ENCODE assay signal across 16 cellular contexts in the genomic region with DNA sequence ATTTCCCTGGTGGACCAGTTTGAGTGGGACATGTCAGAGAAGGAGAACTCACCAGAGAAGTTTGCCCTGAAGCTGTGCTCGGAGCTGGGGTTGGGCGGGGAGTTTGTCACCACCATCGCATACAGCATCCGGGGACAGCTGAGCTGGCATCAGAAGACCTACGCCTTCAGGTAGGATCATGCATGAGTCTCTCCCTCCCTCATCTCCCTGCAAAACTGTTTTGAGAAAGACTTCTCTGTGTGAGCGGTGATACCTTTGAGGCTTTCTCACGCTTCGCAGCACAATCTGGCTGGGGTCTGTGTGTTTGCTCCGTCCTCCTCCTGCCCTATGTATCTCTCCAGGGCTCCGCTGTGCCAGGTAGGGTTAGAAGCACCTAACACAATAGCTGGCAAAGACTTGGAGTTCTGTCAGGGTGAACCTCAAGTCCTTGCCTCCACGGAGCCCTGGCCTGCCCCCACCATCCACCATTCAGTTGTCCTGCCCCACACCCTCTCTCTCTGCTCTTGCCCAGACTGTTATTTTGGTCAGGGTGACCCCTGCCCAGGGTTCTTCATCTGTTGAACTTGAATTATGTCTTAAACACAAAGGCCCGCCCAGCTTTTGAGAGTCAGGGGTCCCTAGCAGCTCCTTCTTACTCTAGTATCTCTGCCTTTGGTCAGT. TPM values are rescaled to one million over a fixed set of nuclear protein-coding genes. Genes with fewer than 3 reads are reported as not detected.
A peak's percentile ranks its signal among the peaks of the same experiment; 100 is the strongest.
DNase-seq lines count a peak whose midpoint lies in the region; ATAC-seq and TF ChIP-seq lines count a peak whose summit lies in the region.
"Had no signal": no experiment of that assay in that cellular context is flagged by ENCODE, and none has a peak within 500 bp of the region (broad histone marks: within the 10 kb centered on the region; RNA-seq: fewer than 3 reads in every experiment).

No MANE protein-coding gene starts in this region.

- no peak for TF ChIP-seq POLR2A in HCT116 (IDR thresholded peaks at IDR 0.05; ENCODE audit: borderline replicate concordance, extremely low read depth, insufficient read depth, insufficient read length)

- BruUV-seq in HCT116 (replicated peaks; lab: Mats Ljungman, UMichigan) = no TSS peak

- H3K27me3 Mint-ChIP-seq in naive B cell = no peaks in the 10 kb centered on the region
- H3K27me3 Mint-ChIP-seq: CD4-positive, alpha-beta T cell; stimulated activated naive CD8-positive, alpha-beta T cell treated with anti-CD3 and anti-CD28 coated beads, Interleukin-15, Interleukin-2, amounts not matched to agents 100 ng/mL and 50 ng/mL, for 24 hours had no signal

- H3K4me2 ChIP-seq in HCT116 (ENCODE audit: low read length) = no peak overlapping the region

- H3K36me3 ChIP-seq in ACC112 (ENCODE audit: insufficient read depth, low read length) = no peaks in the 10 kb centered on the region
- H3K36me3 ChIP-seq in HCT116 (ENCODE audit: control insufficient read depth in 1 of 2, insufficient read depth in 2 of 2, low read length in 2 of 2) = peaks cover 17 to 33% of the 10 kb centered on the region in 2 experiments; a peak in 3 of 4 replicates
- peaks cover 56% of the 10 kb centered on the region for H3K36me3 ChIP-seq in brain microvascular endothelial cell (replicated peaks)

- no peak for TF ChIP-seq CTCF in HCT116 (IDR thresholded peaks at IDR 0.05 in 2 of 3, conservative IDR thresholded peaks at IDR 0.05 in 1 of 3; ENCODE audit: borderline replicate concordance in 1 of 3, insufficient read depth in 1 of 3, low read depth in 2 of 3, low read length in 2 of 3)
- no peak for TF ChIP-seq CTCF in brain microvascular endothelial cell (IDR thresholded peaks at IDR 0.05; ENCODE audit: low read depth, low read length, missing control alignments)

- in situ Hi-C loops in brain microvascular endothelial cell (cut with HindIII; ENCODE audit: low pct_ligation_motif_present, low sequenced_read_pairs) = no loop called here

- RAD21 ChIA-PET in HCT116 (lab: Charles Lee; ENCODE audit: low non-redundant PET in 1 of 2, low total read pairs in 2 of 2, uncharacterized antibody in 2 of 2, unreplicated experiment in 2 of 2) = no interaction called here

- H3K9me2 ChIP-seq in HCT116 (ENCODE audit: insufficient read depth) = no peaks in the 10 kb centered on the region

- H3K9me3 Mint-ChIP-seq in naive B cell = no peaks in the 10 kb centered on the region
- H3K9me3 Mint-ChIP-seq: CD4-positive, alpha-beta T cell; stimulated activated naive CD8-positive, alpha-beta T cell treated with anti-CD3 and anti-CD28 coated beads, Interleukin-15, Interleukin-2, amounts not matched to agents 100 ng/mL and 50 ng/mL, for 24 hours had no signal

- H3K27ac ChIP-seq in ACC112 (ENCODE audit: low read depth, low read length) (peak overlapping the region; percentile 49), HCT116 (ENCODE audit: low read depth, low read length) (peak overlapping the region; percentile 47), brain microvascular endothelial cell (peak overlapping the region; percentile 12)

- no peaks in the 10 kb centered on the region for H3K9me3 ChIP-seq in HCT116 (ENCODE audit: control insufficient read depth in 1 of 2, insufficient read depth in 1 of 2, low read depth in 1 of 2, low read length in 2 of 2)

- intact Hi-C loops in HCT116 (cut with micrococcal nuclease) = no loop called here

- no peak overlapping the region for H3K4me3 Mint-ChIP-seq in naive B cell
- H3K4me3 Mint-ChIP-seq: CD4-positive, alpha-beta T cell; stimulated activated naive CD8-positive, alpha-beta T cell treated with anti-CD3 and anti-CD28 coated beads, Interleukin-15, Interleukin-2, amounts not matched to agents 100 ng/mL and 50 ng/mL, for 24 hours had no signal

- H3K9ac ChIP-seq in HCT116 (ENCODE audit: low read length) = no peak overlapping the region

- no peak for DNase-seq in HCT116 (ENCODE audit: low read depth, low spot score)
- no peak for DNase-seq in brain microvascular endothelial cell
- no peak for DNase-seq in naive B cell
- DNase-seq in amygdala (lab: John Stamatoyannopoulos, UW) = no peak
- no peak for DNase-seq in NCI-H2107 (lab: John Stamatoyannopoulos, UW)
- DNase-seq in germinal center (ENCODE audit: low spot score) = no peak
- DNase-seq: activated gamma-delta T cell; CD4-positive, alpha-beta T cell; dermis blood vessel endothelial cell; GF-D8; NCI-H2227 treated with DMSO at 0.1 percent for 48 hours; nucleus accumbens; RPMI8226 had no signal

- H3K79me2 ChIP-seq in ACC112 (ENCODE audit: control insufficient read depth, insufficient read depth, low read length, unreplicated experiment) (no peaks in the 10 kb centered on the region), HCT116 (ENCODE audit: insufficient read depth, low read length) (no peaks in the 10 kb centered on the region)

- no peaks in the 10 kb centered on the region for H4K20me1 ChIP-seq in HCT116 (ENCODE audit: insufficient read depth)

- CTCF ChIA-PET in HCT116 (lab: Charles Lee) = no interaction called here

- ATAC-seq in HCT116 = no peak
- ATAC-seq in naive B cell (ENCODE audit: low read depth in 2 of 2) = no peak
- no peak for ATAC-seq in GM18517 (IDR thresholded peaks at IDR 0.05; ENCODE audit: unreplicated experiment)

- peak overlapping the region in 5 of 6 donors; percentile 57 to 91 (median 69) for H3K27ac Mint-ChIP-seq in naive B cell
- H3K27ac Mint-ChIP-seq: CD4-positive, alpha-beta T cell; stimulated activated naive CD8-positive, alpha-beta T cell treated with anti-CD3 and anti-CD28 coated beads, Interleukin-15, Interleukin-2, amounts not matched to agents 100 ng/mL and 50 ng/mL, for 24 hours had no signal

- POLR2A ChIA-PET in HCT116 (lab: Charles Lee) = no interaction called here

- TF ChIP-seq RAD21 in HCT116 (IDR thresholded peaks at IDR 0.05; ENCODE audit: low read depth) = no peak

- peaks cover 14 to 19% of the 10 kb centered on the region in 2 donors for H3K36me3 Mint-ChIP-seq in naive B cell

- H3K4me3 ChIP-seq in ACC112 (ENCODE audit: low read depth, low read length) (no peak overlapping the region), HCT116 (replicated peaks in 1 of 2; ENCODE audit: low read depth in 1 of 2, low read length in 2 of 2) (no peak overlapping the region), brain microvascular endothelial cell (ENCODE audit: low read depth, low read length) (no peak overlapping the region)

- peaks cover 54 to 79% (median 71%) of the 10 kb centered on the region in 3 donors for H3K4me1 Mint-ChIP-seq in naive B cell

- no peak overlapping the region for H2AFZ ChIP-seq in ACC112 (ENCODE audit: low read length, unreplicated experiment)
- no peak overlapping the region for H2AFZ ChIP-seq in HCT116 (ENCODE audit: low read depth, low read length, poor library complexity, severe bottlenecking)

- H3K4me1 ChIP-seq in ACC112 (ENCODE audit: control insufficient read depth, insufficient read depth, low read length, unreplicated experiment) (peaks cover 26% of the 10 kb centered on the region), HCT116 (ENCODE audit: control insufficient read depth in 1 of 2, insufficient read depth in 2 of 2, low read length in 2 of 2) (no peaks in the 10 kb centered on the region)

- H3K27me3 ChIP-seq in ACC112 (ENCODE audit: insufficient read depth, low read length) = no peaks in the 10 kb centered on the region
- no peaks in the 10 kb centered on the region for H3K27me3 ChIP-seq in HCT116 (ENCODE audit: insufficient read depth, low read length)
- no peaks in the 10 kb centered on the region for H3K27me3 ChIP-seq in brain microvascular endothelial cell (replicated peaks)

TF ChIP-seq in HCT116, 20 proteins besides CTCF, POLR2A, EP300 and RAD21 (continues in another document):
- TF ChIP-seq ZFX (IDR thresholded peaks at IDR 0.05) = no peak
- TF ChIP-seq, protein P1, sequence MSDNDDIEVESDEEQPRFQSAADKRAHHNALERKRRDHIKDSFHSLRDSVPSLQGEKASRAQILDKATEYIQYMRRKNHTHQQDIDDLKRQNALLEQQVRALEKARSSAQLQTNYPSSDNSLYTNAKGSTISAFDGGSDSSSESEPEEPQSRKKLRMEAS (IDR thresholded peaks at IDR 0.05) = no peak
- TF ChIP-seq ATF3 (IDR thresholded peaks at IDR 0.05) = no peak
- TF ChIP-seq CBX3 (IDR thresholded peaks at IDR 0.05; ENCODE audit: low read depth) = no peak
- TF ChIP-seq POLR2AphosphoS5 (IDR thresholded peaks at IDR 0.05; ENCODE audit: low read depth, low read length) = no peak
- no peak for TF ChIP-seq JUND (IDR thresholded peaks at IDR 0.05)
- no peak for TF ChIP-seq SIN3A (IDR thresholded peaks at IDR 0.05; ENCODE audit: low read depth)
- no peak for TF ChIP-seq FOSL1 (IDR thresholded peaks at IDR 0.05; ENCODE audit: low read depth)
- TF ChIP-seq ELF1 (IDR thresholded peaks at IDR 0.05; ENCODE audit: borderline replicate concordance, low read depth) = no peak
- TF ChIP-seq ZNF274 (IDR thresholded peaks at IDR 0.05; ENCODE audit: low read depth, low read length) = no peak

RNA-seq across cellular contexts. Expression of gene DERL3, which starts 13.4 kb away (rescaled TPM):
- not detected for total RNA-seq in HCT116 (2021; ENCODE audit: unreplicated experiment)
- polyA plus RNA-seq in HCT116 (2012) = 0.08 and 0.09 TPM in 2 replicates
- 10 to 100 TPM; 25.2 to 33.9 (median 26.4) TPM for polyA plus RNA-seq in naive B cell (ENCODE audit: low read depth in 6 of 6)

RNA-seq across cellular contexts. Expression of gene SLC2A11, which starts 32.3 kb away (rescaled TPM):
- total RNA-seq in HCT116 (2021; ENCODE audit: unreplicated experiment) = 17.2 TPM
- polyA plus RNA-seq in HCT116 (2012) = 8.5 and 9.4 TPM in 2 replicates
- 10 to 100 TPM in 4 of 6 donors, 1 to 10 TPM in 2; 7.0 to 15.9 (median 10.9) TPM for polyA plus RNA-seq in naive B cell (ENCODE audit: low read depth in 6 of 6)

RNA-seq across cellular contexts. Expression of gene SMARCB1, which starts 38.6 kb away (rescaled TPM):
- total RNA-seq in HCT116 (2021; ENCODE audit: unreplicated experiment) = 101 TPM
- polyA plus RNA-seq in HCT116 (2012) = 118 and 129 TPM in 2 replicates
- 10 to 100 TPM; 73.0 to 90.9 (median 78.1) TPM for polyA plus RNA-seq in naive B cell (ENCODE audit: low read depth in 6 of 6)

RNA-seq across cellular contexts. Expression of gene MMP11, which starts 52.7 kb away (rescaled TPM):
- 7.4 TPM for total RNA-seq in HCT116 (2021; ENCODE audit: unreplicated experiment)
- 6.2 and 8.3 TPM in 2 replicates for polyA plus RNA-seq in HCT116 (2012)
- polyA plus RNA-seq in naive B cell (ENCODE audit: low read depth in 6 of 6) = 10 to 100 TPM; 10.2 to 18.9 (median 14.2) TPM

RNA-seq across cellular contexts. Expression of gene CHCHD10, which starts 57.6 kb away (rescaled TPM):
- 279 TPM for total RNA-seq in HCT116 (2021; ENCODE audit: unreplicated experiment)
- 397 and 460 TPM in 2 replicates for polyA plus RNA-seq in HCT116 (2012)
- 10 to 100 TPM; 36.3 to 65.9 (median 62.6) TPM for polyA plus RNA-seq in naive B cell (ENCODE audit: low read depth in 6 of 6)
